Comparison of ENCODE assay signal across 1 cellular context in genomic region chr7:142878315-142878714, GRCh38.
A peak's percentile ranks its signal among the peaks of the same experiment; 100 is the strongest.
TF ChIP-seq lines count a peak whose summit lies in the region.

No MANE protein-coding gene starts in this region.

TF ChIP-seq in K562, 482 proteins besides CTCF, POLR2A, EP300 and RAD21 (continued from another document):
- TF ChIP-seq ZNF395 (CRISPR knock-in tag; IDR thresholded peaks at IDR 0.05) (no peak), ZNF24 (IDR thresholded peaks at IDR 0.05) (peak; percentile 82)
